ENCODE assay signal across 1 cellular context in the genomic region with DNA sequence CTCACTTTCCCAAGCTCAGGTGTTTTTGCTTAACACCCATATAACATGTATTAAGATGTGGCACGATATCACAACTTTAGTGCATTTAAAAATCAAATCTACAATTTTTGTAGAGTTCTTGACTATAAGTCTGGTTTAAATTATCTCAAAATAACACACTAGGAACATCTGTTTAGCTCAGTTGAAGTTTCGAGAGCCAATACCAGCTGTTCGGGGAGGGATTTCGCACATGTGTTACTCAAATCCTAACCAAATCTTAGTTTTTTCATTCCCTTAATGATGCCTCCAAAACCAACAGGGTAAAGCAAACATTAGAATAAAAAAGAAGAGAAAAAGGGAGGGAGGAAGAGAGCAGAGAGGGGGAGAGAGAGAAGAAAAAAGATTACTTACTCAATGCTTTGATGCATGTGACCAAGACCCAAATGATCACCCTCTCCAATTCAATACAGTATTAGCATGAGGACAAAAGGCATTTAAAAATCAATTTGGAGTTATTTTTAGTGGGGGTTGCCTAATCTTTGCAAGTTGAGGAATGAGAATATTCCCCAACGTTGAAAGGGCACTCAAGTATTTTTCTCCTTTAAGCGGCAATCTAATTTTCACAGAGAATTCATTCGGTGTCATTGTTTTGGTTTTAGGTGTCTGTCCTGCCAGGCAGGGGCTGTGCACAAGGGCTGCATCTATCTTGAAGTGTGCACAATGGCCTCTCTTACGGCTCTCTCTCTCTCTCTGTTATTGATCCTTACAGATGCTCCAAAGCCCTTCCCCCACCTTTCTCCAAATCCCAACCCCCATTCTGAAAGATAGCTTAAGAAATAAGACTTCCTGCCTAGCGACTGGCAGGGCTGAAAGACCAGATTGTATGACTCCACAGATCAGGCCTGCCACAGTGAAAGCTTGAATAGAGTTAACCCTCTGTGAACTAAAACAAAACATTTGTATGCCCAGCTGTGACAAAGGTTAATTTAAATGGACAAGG.
TF ChIP-seq lines count a peak whose summit lies in the region.

No MANE protein-coding gene starts in this region.

TF ChIP-seq in K562, 482 proteins besides CTCF, POLR2A, EP300 and RAD21 (continued from another document):
- TF ChIP-seq, protein P1, sequence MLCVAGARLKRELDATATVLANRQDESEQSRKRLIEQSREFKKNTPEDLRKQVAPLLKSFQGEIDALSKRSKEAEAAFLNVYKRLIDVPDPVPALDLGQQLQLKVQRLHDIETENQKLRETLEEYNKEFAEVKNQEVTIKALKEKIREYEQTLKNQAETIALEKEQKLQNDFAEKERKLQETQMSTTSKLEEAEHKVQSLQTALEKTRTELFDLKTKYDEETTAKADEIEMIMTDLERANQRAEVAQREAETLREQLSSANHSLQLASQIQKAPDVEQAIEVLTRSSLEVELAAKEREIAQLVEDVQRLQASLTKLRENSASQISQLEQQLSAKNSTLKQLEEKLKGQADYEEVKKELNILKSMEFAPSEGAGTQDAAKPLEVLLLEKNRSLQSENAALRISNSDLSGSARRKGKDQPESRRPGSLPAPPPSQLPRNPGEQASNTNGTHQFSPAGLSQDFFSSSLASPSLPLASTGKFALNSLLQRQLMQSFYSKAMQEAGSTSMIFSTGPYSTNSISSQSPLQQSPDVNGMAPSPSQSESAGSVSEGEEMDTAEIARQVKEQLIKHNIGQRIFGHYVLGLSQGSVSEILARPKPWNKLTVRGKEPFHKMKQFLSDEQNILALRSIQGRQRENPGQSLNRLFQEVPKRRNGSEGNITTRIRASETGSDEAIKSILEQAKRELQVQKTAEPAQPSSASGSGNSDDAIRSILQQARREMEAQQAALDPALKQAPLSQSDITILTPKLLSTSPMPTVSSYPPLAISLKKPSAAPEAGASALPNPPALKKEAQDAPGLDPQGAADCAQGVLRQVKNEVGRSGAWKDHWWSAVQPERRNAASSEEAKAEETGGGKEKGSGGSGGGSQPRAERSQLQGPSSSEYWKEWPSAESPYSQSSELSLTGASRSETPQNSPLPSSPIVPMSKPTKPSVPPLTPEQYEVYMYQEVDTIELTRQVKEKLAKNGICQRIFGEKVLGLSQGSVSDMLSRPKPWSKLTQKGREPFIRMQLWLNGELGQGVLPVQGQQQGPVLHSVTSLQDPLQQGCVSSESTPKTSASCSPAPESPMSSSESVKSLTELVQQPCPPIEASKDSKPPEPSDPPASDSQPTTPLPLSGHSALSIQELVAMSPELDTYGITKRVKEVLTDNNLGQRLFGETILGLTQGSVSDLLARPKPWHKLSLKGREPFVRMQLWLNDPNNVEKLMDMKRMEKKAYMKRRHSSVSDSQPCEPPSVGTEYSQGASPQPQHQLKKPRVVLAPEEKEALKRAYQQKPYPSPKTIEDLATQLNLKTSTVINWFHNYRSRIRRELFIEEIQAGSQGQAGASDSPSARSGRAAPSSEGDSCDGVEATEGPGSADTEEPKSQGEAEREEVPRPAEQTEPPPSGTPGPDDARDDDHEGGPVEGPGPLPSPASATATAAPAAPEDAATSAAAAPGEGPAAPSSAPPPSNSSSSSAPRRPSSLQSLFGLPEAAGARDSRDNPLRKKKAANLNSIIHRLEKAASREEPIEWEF (CRISPR knock-in tag; IDR thresholded peaks at IDR 0.05) = no peak
- TF ChIP-seq SIN3A (IDR thresholded peaks at IDR 0.05; ENCODE audit: borderline replicate concordance in 2 of 2, control insufficient read depth in 1 of 2, low read depth in 2 of 2, low read length in 2 of 2) (no peak), ZNF253 (CRISPR knock-in tag; conservative IDR thresholded peaks at IDR 0.05) (no peak), LEF1 (IDR thresholded peaks at IDR 0.05) (peak; percentile 49; the same call in 1 of the 2 replicates), SIRT6 (IDR thresholded peaks at IDR 0.05; ENCODE audit: low read depth, low read length) (no peak), TRIM24 (IDR thresholded peaks at IDR 0.05) (0 out of 4 replicates have a peak, but pooled peaks of 1 of the 2 experiments have one; percentile 17), CHCHD3 (CRISPR knock-in tag; IDR thresholded peaks at IDR 0.05) (no peak), ZBTB9 (CRISPR knock-in tag; IDR thresholded peaks at IDR 0.05) (no peak), STAT6 (CRISPR knock-in tag; IDR thresholded peaks at IDR 0.05) (no peak), SLC30A9 (CRISPR knock-in tag; IDR thresholded peaks at IDR 0.05) (no peak), ZNF24 (IDR thresholded peaks at IDR 0.05) (no peak), SMARCA5 (IDR thresholded peaks at IDR 0.05) (no peak), BHLHE40 (IDR thresholded peaks at IDR 0.05; ENCODE audit: low read length) (no peak), LCOR (CRISPR knock-in tag; IDR thresholded peaks at IDR 0.05) (no peak), HMGN3 (IDR thresholded peaks at IDR 0.05; ENCODE audit: borderline replicate concordance, extremely low read depth, insufficient read length, low read depth, low read length) (no peak), GATAD2A (IDR thresholded peaks at IDR 0.05) (0 out of 2 replicates have a peak, but pooled peaks have one; percentile 19), CBFA2T3 (IDR thresholded peaks at IDR 0.05) (peak; percentile 55), ZNF717 (CRISPR knock-in tag; IDR thresholded peaks at IDR 0.05) (no peak), E2F3 (CRISPR knock-in tag; IDR thresholded peaks at IDR 0.05) (no peak), SMARCB1 (IDR thresholded peaks at IDR 0.05; ENCODE audit: insufficient read length, low read depth) (no peak), NR3C1 (CRISPR knock-in tag; IDR thresholded peaks at IDR 0.05) (no peak), NFIC (IDR thresholded peaks at IDR 0.05) (no peak)
- TF ChIP-seq, protein P2, sequence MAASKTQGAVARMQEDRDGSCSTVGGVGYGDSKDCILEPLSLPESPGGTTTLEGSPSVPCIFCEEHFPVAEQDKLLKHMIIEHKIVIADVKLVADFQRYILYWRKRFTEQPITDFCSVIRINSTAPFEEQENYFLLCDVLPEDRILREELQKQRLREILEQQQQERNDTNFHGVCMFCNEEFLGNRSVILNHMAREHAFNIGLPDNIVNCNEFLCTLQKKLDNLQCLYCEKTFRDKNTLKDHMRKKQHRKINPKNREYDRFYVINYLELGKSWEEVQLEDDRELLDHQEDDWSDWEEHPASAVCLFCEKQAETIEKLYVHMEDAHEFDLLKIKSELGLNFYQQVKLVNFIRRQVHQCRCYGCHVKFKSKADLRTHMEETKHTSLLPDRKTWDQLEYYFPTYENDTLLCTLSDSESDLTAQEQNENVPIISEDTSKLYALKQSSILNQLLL (CRISPR knock-in tag; IDR thresholded peaks at IDR 0.05; ENCODE audit: borderline replicate concordance) = no peak
- TF ChIP-seq, protein P3, sequence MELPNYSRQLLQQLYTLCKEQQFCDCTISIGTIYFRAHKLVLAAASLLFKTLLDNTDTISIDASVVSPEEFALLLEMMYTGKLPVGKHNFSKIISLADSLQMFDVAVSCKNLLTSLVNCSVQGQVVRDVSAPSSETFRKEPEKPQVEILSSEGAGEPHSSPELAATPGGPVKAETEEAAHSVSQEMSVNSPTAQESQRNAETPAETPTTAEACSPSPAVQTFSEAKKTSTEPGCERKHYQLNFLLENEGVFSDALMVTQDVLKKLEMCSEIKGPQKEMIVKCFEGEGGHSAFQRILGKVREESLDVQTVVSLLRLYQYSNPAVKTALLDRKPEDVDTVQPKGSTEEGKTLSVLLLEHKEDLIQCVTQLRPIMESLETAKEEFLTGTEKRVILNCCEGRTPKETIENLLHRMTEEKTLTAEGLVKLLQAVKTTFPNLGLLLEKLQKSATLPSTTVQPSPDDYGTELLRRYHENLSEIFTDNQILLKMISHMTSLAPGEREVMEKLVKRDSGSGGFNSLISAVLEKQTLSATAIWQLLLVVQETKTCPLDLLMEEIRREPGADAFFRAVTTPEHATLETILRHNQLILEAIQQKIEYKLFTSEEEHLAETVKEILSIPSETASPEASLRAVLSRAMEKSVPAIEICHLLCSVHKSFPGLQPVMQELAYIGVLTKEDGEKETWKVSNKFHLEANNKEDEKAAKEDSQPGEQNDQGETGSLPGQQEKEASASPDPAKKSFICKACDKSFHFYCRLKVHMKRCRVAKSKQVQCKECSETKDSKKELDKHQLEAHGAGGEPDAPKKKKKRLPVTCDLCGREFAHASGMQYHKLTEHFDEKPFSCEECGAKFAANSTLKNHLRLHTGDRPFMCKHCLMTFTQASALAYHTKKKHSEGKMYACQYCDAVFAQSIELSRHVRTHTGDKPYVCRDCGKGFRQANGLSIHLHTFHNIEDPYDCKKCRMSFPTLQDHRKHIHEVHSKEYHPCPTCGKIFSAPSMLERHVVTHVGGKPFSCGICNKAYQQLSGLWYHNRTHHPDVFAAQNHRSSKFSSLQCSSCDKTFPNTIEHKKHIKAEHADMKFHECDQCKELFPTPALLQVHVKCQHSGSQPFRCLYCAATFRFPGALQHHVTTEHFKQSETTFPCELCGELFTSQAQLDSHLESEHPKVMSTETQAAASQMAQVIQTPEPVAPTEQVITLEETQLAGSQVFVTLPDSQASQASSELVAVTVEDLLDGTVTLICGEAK (IDR thresholded peaks at IDR 0.05) = 0 out of 2 replicates have a peak, but pooled peaks have one; percentile 20
- TF ChIP-seq, protein P3 (CRISPR knock-in tag; IDR thresholded peaks at IDR 0.05) = no peak
- TF ChIP-seq, protein P4, sequence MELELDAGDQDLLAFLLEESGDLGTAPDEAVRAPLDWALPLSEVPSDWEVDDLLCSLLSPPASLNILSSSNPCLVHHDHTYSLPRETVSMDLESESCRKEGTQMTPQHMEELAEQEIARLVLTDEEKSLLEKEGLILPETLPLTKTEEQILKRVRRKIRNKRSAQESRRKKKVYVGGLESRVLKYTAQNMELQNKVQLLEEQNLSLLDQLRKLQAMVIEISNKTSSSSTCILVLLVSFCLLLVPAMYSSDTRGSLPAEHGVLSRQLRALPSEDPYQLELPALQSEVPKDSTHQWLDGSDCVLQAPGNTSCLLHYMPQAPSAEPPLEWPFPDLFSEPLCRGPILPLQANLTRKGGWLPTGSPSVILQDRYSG (tag; conservative IDR thresholded peaks at IDR 0.05; ENCODE audit: low read depth) = no peak
